10 cellular contexts compared by ENCODE assay signal in genomic region chr2:42905341-42906114, GRCh38.
DNase-seq lines count a peak whose midpoint lies in the region; ATAC-seq, FAIRE-seq and TF ChIP-seq lines count a peak whose summit lies in the region.
"Had no signal": no experiment of that assay in that cellular context is flagged by ENCODE, and none has a peak within 500 bp of the region (broad histone marks: within the 10 kb centered on the region; RNA-seq: fewer than 3 reads in every experiment).

No MANE protein-coding gene starts in this region.

- H3K27ac ChIP-seq in H1 (ENCODE audit: low read depth, low read length) (no peak overlapping the region), mesendoderm (ENCODE audit: low read depth, low read length) (no peak overlapping the region), urinary bladder (ENCODE audit: low read depth) (peak overlapping the region; percentile 38)
- no peak overlapping the region for H3K27ac ChIP-seq in CD4-positive, alpha-beta T cell (ENCODE audit: low read depth, low read length)
- H3K27ac ChIP-seq: VCaP had no signal

- POLR2A ChIA-PET in H1 (lab: Charles Lee; ENCODE audit: partially characterized antibody): interaction anchor here (1.7 kb wide), 1 partner anchor 27 kb away, joined by 4 read pairs; no protein-coding TSS in a partner anchor
- POLR2A ChIA-PET in CD4-positive, alpha-beta T cell (lab: Charles Lee): no interaction called here

- no peaks in the 10 kb centered on the region for H3K9me3 ChIP-seq in H1 (ENCODE audit: insufficient read depth in 2 of 2, low read depth in 1 of 2, low read length in 1 of 2)
- H3K9me3 ChIP-seq in CD4-positive, alpha-beta T cell (ENCODE audit: control insufficient read depth, low read length): no peaks in the 10 kb centered on the region
- H3K9me3 ChIP-seq: body of pancreas had no signal

- H3K4me2 ChIP-seq in H1 (ENCODE audit: insufficient read depth in 1 of 2, low read depth in 2 of 2, low read length in 2 of 2) (no peak overlapping the region), mesendoderm (ENCODE audit: low read length) (no peak overlapping the region)

- no peaks in the 10 kb centered on the region for H3K36me3 ChIP-seq in H1 (ENCODE audit: control insufficient read depth in 2 of 4, insufficient read depth in 4 of 4, low read length in 3 of 4)
- no peaks in the 10 kb centered on the region for H3K36me3 ChIP-seq in mesendoderm (ENCODE audit: control insufficient read depth, insufficient read depth, low read length)
- no peaks in the 10 kb centered on the region for H3K36me3 ChIP-seq in urinary bladder (ENCODE audit: insufficient read depth)

- H3K79me1 ChIP-seq in H1 (ENCODE audit: low read depth, low read length) (no peaks in the 10 kb centered on the region; the same call in 1 of the 2 replicates), mesendoderm (ENCODE audit: low read length) (no peaks in the 10 kb centered on the region)

- intact Hi-C loops in CD4-positive, alpha-beta T cell (cut with DNase I, micrococcal nuclease): no loop called here

- no peak overlapping the region for H4K91ac ChIP-seq in H1 (replicated peaks; ENCODE audit: insufficient read length, low read length)

- no peak overlapping the region for H4K8ac ChIP-seq in H1 (ENCODE audit: extremely low read depth, insufficient read depth, low read length)
- no peak overlapping the region for H4K8ac ChIP-seq in mesendoderm (ENCODE audit: low read depth, low read length)

- H3K56ac ChIP-seq in H1 (replicated peaks; ENCODE audit: insufficient read length, low read depth, low read length) (no peak overlapping the region), mesendoderm (ENCODE audit: low read length) (no peak overlapping the region)

- H2BK15ac ChIP-seq in H1 (ENCODE audit: low read length): no peak overlapping the region
- H2BK15ac ChIP-seq in mesendoderm (replicated peaks; ENCODE audit: low read depth): no peak overlapping the region

- H4K5ac ChIP-seq in H1 (ENCODE audit: insufficient read length, low read depth, low read length) (no peak overlapping the region), mesendoderm (ENCODE audit: low read length) (no peak overlapping the region)

- CTCF ChIA-PET in H1 (lab: Charles Lee; ENCODE audit: partially characterized antibody): interaction anchor here (0.8 to 3.2 kb wide), 3 partner anchors 20 to 47 kb away, joined by 3 to 17 read pairs (median 3); no protein-coding TSS in a partner anchor
- CTCF ChIA-PET in CD4-positive, alpha-beta T cell (lab: Charles Lee): no interaction called here

- H3K23ac ChIP-seq in H1 (ENCODE audit: insufficient read length) (no peak overlapping the region), mesendoderm (ENCODE audit: low read length) (no peak overlapping the region)

- H3K36me3 Mint-ChIP-seq in CD4-positive, alpha-beta T cell (ENCODE audit: low read depth): no peaks in the 10 kb centered on the region
- H3K36me3 Mint-ChIP-seq: memory B cell had no signal

- no peaks in the 10 kb centered on the region for H4K20me1 ChIP-seq in H1 (replicated peaks in 1 of 2; ENCODE audit: control insufficient read depth in 1 of 2, insufficient read depth in 2 of 2, low read length in 2 of 2)

- WGBS in H1 (ENCODE audit: extremely low coverage in 1 of 2, insufficient coverage in 1 of 2, insufficient read length in 1 of 2, insufficient replicate concordance in 2 of 2, low coverage in 1 of 2, low lambda C conversion rate in 2 of 2, missing lambda C conversion rate in 1 of 2), 2 experiments: 84% methylated on average over 23 of the region's 25 CpGs; no CpG with 5 or more reads in 1 of the 2 experiments
- WGBS in mesendoderm (ENCODE audit: extremely low coverage, insufficient coverage, low lambda C conversion rate): no CpG with 5 or more reads among the region's 25 CpGs
- WGBS in urinary bladder: 53% methylated on average over 25 of the region's 25 CpGs

- H2BK12ac ChIP-seq in H1 (ENCODE audit: low read depth, low read length): peak overlapping the region; percentile 5; the same call in 1 of the 2 replicates

- no peak for TF ChIP-seq EP300 in H1 (IDR thresholded peaks at IDR 0.05; ENCODE audit: borderline replicate concordance in 1 of 2, low read depth in 2 of 2, low read length in 2 of 2)

- H3K4ac ChIP-seq in H1 (replicated peaks; ENCODE audit: insufficient read length, low read depth, low read length): no peak overlapping the region
- H3K4ac ChIP-seq in mesendoderm (ENCODE audit: low read depth, low read length): no peak overlapping the region

- H2BK5ac ChIP-seq in H1 (ENCODE audit: low read depth, low read length) (no peak overlapping the region), mesendoderm (ENCODE audit: low read length) (no peak overlapping the region)

- H3K4me3 Mint-ChIP-seq in CD4-positive, alpha-beta T cell: no peak overlapping the region
- H3K4me3 Mint-ChIP-seq: memory B cell had no signal

- TF ChIP-seq POLR2A in H1 (IDR thresholded peaks at IDR 0.05; ENCODE audit: control extremely low read depth in 1 of 2, low read depth in 2 of 2, low read length in 2 of 2): no peak

- FAIRE-seq in H1 (lab: Jason Lieb, UNC): no peak

- H3K27me3 Mint-ChIP-seq in CD4-positive, alpha-beta T cell: peaks cover 11% of the 10 kb centered on the region

- H3K4me3 ChIP-seq in H1 (ENCODE audit: extremely low read depth in 1 of 4, insufficient read depth in 2 of 4, low read depth in 3 of 4, low read length in 4 of 4) (no peak overlapping the region), mesendoderm (ENCODE audit: low read length) (no peak overlapping the region), urinary bladder (ENCODE audit: low read depth, low read length) (no peak overlapping the region)
- H3K4me3 ChIP-seq: body of pancreas had no signal

- H3K79me2 ChIP-seq in H1 (ENCODE audit: control insufficient read depth in 1 of 2, insufficient read depth in 2 of 2, low read length in 2 of 2) (no peaks in the 10 kb centered on the region), mesendoderm (ENCODE audit: control insufficient read depth, insufficient read depth, low read length) (no peaks in the 10 kb centered on the region)

- no peaks in the 10 kb centered on the region for H3K9me3 Mint-ChIP-seq in CD4-positive, alpha-beta T cell
- H3K9me3 Mint-ChIP-seq: memory B cell had no signal

- H2AFZ ChIP-seq in H1 (ENCODE audit: low read length): no peak overlapping the region

- H3K14ac ChIP-seq in H1 (ENCODE audit: insufficient read length): no peak overlapping the region

- no peak overlapping the region for H3K27ac Mint-ChIP-seq in CD4-positive, alpha-beta T cell
- H3K27ac Mint-ChIP-seq: memory B cell had no signal

- H2AK5ac ChIP-seq in H1 (ENCODE audit: low read depth, low read length) (no peak overlapping the region), mesendoderm (ENCODE audit: low read length) (no peak overlapping the region)

- no peaks in the 10 kb centered on the region for H3K23me2 ChIP-seq in H1 (ENCODE audit: low read depth, low read length)

- no peak overlapping the region for H3K18ac ChIP-seq in H1 (ENCODE audit: extremely low read depth, low read length)
- no peak overlapping the region for H3K18ac ChIP-seq in mesendoderm (ENCODE audit: low read length)

- H3K4me1 ChIP-seq in H1 (replicated peaks in 1 of 4; ENCODE audit: control insufficient read depth in 3 of 4, insufficient read depth in 4 of 4, low read length in 3 of 4) (peaks cover 0 to 12% (median 9%) of the 10 kb centered on the region in 4 experiments; a peak in 5 of 7 replicates), mesendoderm (ENCODE audit: control insufficient read depth, low read depth, low read length) (peaks cover 13% of the 10 kb centered on the region), urinary bladder (ENCODE audit: insufficient read depth) (no peaks in the 10 kb centered on the region)

- no peak for ATAC-seq in CD4-positive, alpha-beta T cell (ENCODE audit: poor library complexity)
- ATAC-seq: body of pancreas had no signal

- no peak for TF ChIP-seq RAD21 in H1 (IDR thresholded peaks at IDR 0.05 in 1 of 2, conservative IDR thresholded peaks at IDR 0.05 in 1 of 2; ENCODE audit: low read depth in 2 of 2, low read length in 2 of 2)

- DNase-seq in NCI-H2081 (lab: John Stamatoyannopoulos, UW) (peak; percentile 31 to 64), H1 (ENCODE audit: low read depth in 1 of 2, low spot score in 2 of 2) (no peak), mesendoderm (peak; percentile 72), SKM-1 (lab: John Stamatoyannopoulos, UW; ENCODE audit: unreplicated experiment) (no peak), HuH-7.5 (ENCODE audit: low spot score) (no peak)
- DNase-seq in CD4-positive, alpha-beta T cell: no peak
- DNase-seq: body of pancreas had no signal

- H2BK120ac ChIP-seq in H1 (replicated peaks; ENCODE audit: low read depth, low read length) (no peak overlapping the region), mesendoderm (ENCODE audit: low read depth, low read length) (no peak overlapping the region)

- no peak overlapping the region for H2BK20ac ChIP-seq in H1 (ENCODE audit: low read length)

- peaks cover 0 to 2% (median 0%) of the 10 kb centered on the region in 4 experiments; a peak in 1 of 7 replicates for H3K27me3 ChIP-seq in H1 (replicated peaks in 1 of 4; ENCODE audit: control insufficient read depth in 3 of 4, extremely low read depth in 1 of 4, insufficient read depth in 3 of 4, low read length in 3 of 4)
- no peaks in the 10 kb centered on the region for H3K27me3 ChIP-seq in mesendoderm (ENCODE audit: insufficient read depth, low read length, poor library complexity)
- no peaks in the 10 kb centered on the region for H3K27me3 ChIP-seq in CD4-positive, alpha-beta T cell (ENCODE audit: control insufficient read depth, insufficient read depth, low read length)

- TF ChIP-seq CTCF in H1 (IDR thresholded peaks at IDR 0.05; ENCODE audit: control extremely low read depth in 1 of 3, insufficient read depth in 1 of 3, low read depth in 1 of 3, low read length in 3 of 3): peak in 1 of 3 experiments; percentile 15; a peak in 1 of 4 replicates
- no peak for TF ChIP-seq CTCF in CD4-positive, alpha-beta T cell (IDR thresholded peaks at IDR 0.05)

- no peak overlapping the region for H3K9ac ChIP-seq in H1 (replicated peaks in 1 of 4; ENCODE audit: extremely low read depth in 1 of 4, low read depth in 3 of 4, low read length in 3 of 4)
- H3K9ac ChIP-seq in mesendoderm (ENCODE audit: low read length): no peak overlapping the region

- H3K4me1 Mint-ChIP-seq in CD4-positive, alpha-beta T cell (ENCODE audit: low read depth): no peaks in the 10 kb centered on the region
- H3K4me1 Mint-ChIP-seq: memory B cell had no signal

TF ChIP-seq in H1, 55 proteins besides CTCF, POLR2A, EP300 and RAD21:
- TF ChIP-seq CHD2 (IDR thresholded peaks at IDR 0.05; ENCODE audit: low read length) (no peak), HDAC2 (IDR thresholded peaks at IDR 0.05; ENCODE audit: borderline replicate concordance in 1 of 2, low read depth in 2 of 2, low read length in 2 of 2) (no peak), RFX5 (IDR thresholded peaks at IDR 0.05; ENCODE audit: borderline replicate concordance, low read depth, low read length) (no peak), HDAC6 (IDR thresholded peaks at IDR 0.05; ENCODE audit: low read depth, low read length) (no peak), CEBPB (IDR thresholded peaks at IDR 0.05; ENCODE audit: low read depth, low read length) (no peak), POLR2AphosphoS5 (IDR thresholded peaks at IDR 0.05; ENCODE audit: low read depth, low read length) (no peak), JUN (IDR thresholded peaks at IDR 0.05; ENCODE audit: low read depth, low read length) (no peak), TAF7 (optimal IDR thresholded peaks at IDR 0.05; ENCODE audit: borderline replicate concordance, low read depth, low read length) (no peak)

Comparison
In these comparisons a context has a peak if more than half of its experiments do, and no peak if none do; other contexts are left out.
1. DNase-seq: peak in NCI-H2081 (2 of 2) and mesendoderm (single experiment); none in H1 (0 of 2), CD4-positive, alpha-beta T cell (0 of 10), SKM-1 (single experiment) and HuH-7.5 (single experiment).